1 cellular context compared by ENCODE assay signal in genomic region chr4:1342003-1342402, GRCh38.
TF ChIP-seq lines count a peak whose summit lies in the region.

No MANE protein-coding gene starts in this region.

TF ChIP-seq in K562, 482 proteins besides CTCF, POLR2A, EP300 and RAD21:
- peak; percentile 14 for TF ChIP-seq ZFP36 (IDR thresholded peaks at IDR 0.05; ENCODE audit: low read depth, low read length, partially characterized antibody)
- TF ChIP-seq TRIM24 (IDR thresholded peaks at IDR 0.05), result no peak
